In genomic region chr12:75578546-75578945, GRCh38 we compare ENCODE assay signal across 17 cellular contexts.
"Had no signal": no experiment of that assay in that cellular context is flagged by ENCODE, and none has a peak within 500 bp of the region (broad histone marks: within the 10 kb centered on the region; RNA-seq: fewer than 3 reads in every experiment).

No MANE protein-coding gene starts in this region.

- H3K4me1 ChIP-seq: body of pancreas, left ventricle myocardium inferior, pancreas, upper lobe of right lung had no signal

- H3K27me3 ChIP-seq: body of pancreas, pancreas, upper lobe of right lung had no signal

- H3K4me1 Mint-ChIP-seq: naive thymus-derived CD8-positive, alpha-beta T cell; stimulated activated effector memory CD8-positive, alpha-beta T cell treated with anti-CD3 and anti-CD28 coated beads, Interleukin-12 subunit alpha, Interleukin-12 subunit beta, amount 100 ng/mL, for 72 hours had no signal

- H3K27me3 Mint-ChIP-seq: activated naive CD8-positive, alpha-beta T cell had no signal

- H3K36me3 ChIP-seq: left ventricle myocardium inferior, pancreas, thoracic aorta, upper lobe of right lung had no signal

- H3K9me3 Mint-ChIP-seq: activated CD8-positive, alpha-beta T cell treated with anti-CD3 and anti-CD28 coated beads for 36 hours; naive thymus-derived CD8-positive, alpha-beta T cell; stimulated activated effector memory CD8-positive, alpha-beta T cell treated with anti-CD3 and anti-CD28 coated beads, Interleukin-12 subunit alpha, Interleukin-12 subunit beta, amount 100 ng/mL, for 72 hours had no signal

- H3K9me3 ChIP-seq: body of pancreas, left ventricle myocardium inferior, pancreas, thoracic aorta, upper lobe of right lung had no signal

- H3K27ac Mint-ChIP-seq: activated CD8-positive, alpha-beta T cell treated with anti-CD3 and anti-CD28 coated beads for 36 hours; activated naive CD8-positive, alpha-beta T cell; naive thymus-derived CD8-positive, alpha-beta T cell; stimulated activated effector memory CD8-positive, alpha-beta T cell treated with anti-CD3 and anti-CD28 coated beads, Interleukin-12 subunit alpha, Interleukin-12 subunit beta, amount 100 ng/mL, for 72 hours had no signal

- H3K4me3 ChIP-seq: body of pancreas, left ventricle myocardium inferior, pancreas, thoracic aorta, upper lobe of right lung had no signal

- DNase-seq: activated CD4-positive, alpha-beta T cell treated with anti-CD3 and anti-CD28 coated beads for 48 hours; activated CD8-positive, alpha-beta T cell treated with anti-CD3 and anti-CD28 coated beads for 36 hours; activated effector memory CD4-positive, alpha-beta T cell treated with anti-CD3 and anti-CD28 coated beads, Interleukin-2, amount 50 U/mL, for 16 hours; activated T-cell treated with anti-CD3 and anti-CD28 coated beads, Interleukin-2, amount 50 U/mL, for 48 hours; amygdala; body of pancreas; caudate nucleus; hippocampal formation; left ventricle myocardium inferior; mesenchymal stem cell; naive thymus-derived CD8-positive, alpha-beta T cell; pancreas; upper lobe of right lung had no signal

- H3K36me3 Mint-ChIP-seq: activated naive CD8-positive, alpha-beta T cell; naive thymus-derived CD8-positive, alpha-beta T cell; stimulated activated effector memory CD8-positive, alpha-beta T cell treated with anti-CD3 and anti-CD28 coated beads, Interleukin-12 subunit alpha, Interleukin-12 subunit beta, amount 100 ng/mL, for 72 hours had no signal

- ATAC-seq: activated CD8-positive, alpha-beta T cell treated with anti-CD3 and anti-CD28 coated beads for 36 hours; body of pancreas; esophagus mucosa; naive thymus-derived CD8-positive, alpha-beta T cell; pancreas; stimulated activated effector memory CD8-positive, alpha-beta T cell treated with anti-CD3 and anti-CD28 coated beads, Interleukin-12 subunit alpha, Interleukin-12 subunit beta, amount 100 ng/mL, for 72 hours; upper lobe of right lung had no signal

- H3K4me3 Mint-ChIP-seq: activated CD8-positive, alpha-beta T cell treated with anti-CD3 and anti-CD28 coated beads for 36 hours; activated naive CD8-positive, alpha-beta T cell; naive thymus-derived CD8-positive, alpha-beta T cell; stimulated activated effector memory CD8-positive, alpha-beta T cell treated with anti-CD3 and anti-CD28 coated beads, Interleukin-12 subunit alpha, Interleukin-12 subunit beta, amount 100 ng/mL, for 72 hours had no signal
